ENCODE assay signal across 8 cellular contexts in genomic region chr16:4330277-4330882, GRCh38. TPM values are rescaled to one million over a fixed set of nuclear protein-coding genes. Genes with fewer than 3 reads are reported as not detected.
DNase-seq lines count a peak whose midpoint lies in the region; ATAC-seq and TF ChIP-seq lines count a peak whose summit lies in the region.

No MANE protein-coding gene starts in this region.

- ATAC-seq in upper lobe of left lung (ENCODE audit: low FRiP score in 2 of 2) (peak; percentile 79 to 87), HG02763 (IDR thresholded peaks at IDR 0.05; ENCODE audit: unreplicated experiment) (no peak)

- H3K27me3 ChIP-seq in upper lobe of left lung: no peaks in the 10 kb centered on the region

- H3K4me3 ChIP-seq in HFF-Myc (replicated peaks; ENCODE audit: low read depth, low read length) (no peak overlapping the region), foreskin fibroblast (ENCODE audit: low read depth in 1 of 2, low read length in 2 of 2) (no peak overlapping the region), upper lobe of left lung (no peak overlapping the region)

- in situ Hi-C loops in SK-MEL-5 (cut with HindIII; ENCODE audit: low pct_unique_long_range_greater_than_20kb, low sequenced_read_pairs): no loop called here

- H3K4me1 ChIP-seq in upper lobe of left lung: peaks cover 50 to 55% (median 52%) of the 10 kb centered on the region in 4 donors

- WGBS in upper lobe of left lung, 2 donors: 26 to 45% methylated on average over 5 to 15 of the region's 15 CpGs

- no peak for TF ChIP-seq EP300 in upper lobe of left lung (IDR thresholded peaks at IDR 0.05)

- no peak for TF ChIP-seq POLR2A in upper lobe of left lung (IDR thresholded peaks at IDR 0.05)

- no peaks in the 10 kb centered on the region for H3K9me3 ChIP-seq in upper lobe of left lung

- H3K27ac ChIP-seq in upper lobe of left lung: peak overlapping the region; percentile 75 to 96 (median 90)

- DNase-seq in COR-L47 (lab: John Stamatoyannopoulos, UW) (peak; percentile 54), HFF-Myc (ENCODE audit: extremely low read depth, low read depth) (no peak), SK-MEL-5 (ENCODE audit: low read depth, low spot score) (peak; percentile 69), foreskin fibroblast (peak; percentile 65 to 90), occipital lobe (lab: John Stamatoyannopoulos, UW) (peak; percentile 29), upper lobe of left lung (peak; percentile 83 to 95)
- peak; percentile 62 for DNase-seq in activated gamma-delta T cell treated with anti-CD3 and anti-CD28 coated beads, Interleukin-2, amount 50 U/mL, for 16 hours (ENCODE audit: low read depth)

- peaks cover 0 to 30% (median 18%) of the 10 kb centered on the region in 4 donors for H3K36me3 ChIP-seq in upper lobe of left lung

- TF ChIP-seq CTCF in HFF-Myc (IDR thresholded peaks at IDR 0.05; ENCODE audit: low read depth, low read length, missing control alignments): peak; percentile 95
- peak; percentile 98 for TF ChIP-seq CTCF in foreskin fibroblast (IDR thresholded peaks at IDR 0.05; ENCODE audit: low read depth, low read length)
- peak; percentile 87 to 98 (median 92) for TF ChIP-seq CTCF in upper lobe of left lung (IDR thresholded peaks at IDR 0.05)

RNA-seq across cellular contexts. Expression of gene GLIS2, which starts 14.5 kb away (rescaled TPM):
- total RNA-seq in SK-MEL-5 (2014; rRNA removed; shearing (Covaris generic)): 0.18 TPM in 1 of 2 replicates, not detected in the other
- 2.4 and 2.8 TPM in 2 replicates for polyA plus RNA-seq in SK-MEL-5 (2015; cell fraction: cytosol; rRNA removed)
- 0.53 and 1.2 TPM in 2 replicates for polyA plus RNA-seq in SK-MEL-5 (2015; cell fraction: nucleus; rRNA removed)
- total RNA-seq in occipital lobe (5.1 TPM), upper lobe of left lung (10 to 100 TPM; 10.5 to 35.2 (median 22.6) TPM)

RNA-seq across cellular contexts. Expression of gene PAM16, which starts 20.7 kb away (rescaled TPM):
- 49.8 and 57.1 TPM in 2 replicates for total RNA-seq in SK-MEL-5 (2014; rRNA removed; shearing (Covaris generic))
- polyA plus RNA-seq in SK-MEL-5 (2015; cell fraction: cytosol; rRNA removed): 72.0 and 86.5 TPM in 2 replicates
- polyA plus RNA-seq in SK-MEL-5 (2015; cell fraction: nucleus; rRNA removed): 15.1 and 26.4 TPM in 2 replicates
- 21.2 TPM for total RNA-seq in occipital lobe
- 10 to 100 TPM; 45.5 to 71.8 (median 62.6) TPM for total RNA-seq in upper lobe of left lung

RNA-seq across cellular contexts. Expression of gene VASN, which starts 41.3 kb away (rescaled TPM):
- 0.03 and 0.35 TPM in 2 replicates for total RNA-seq in SK-MEL-5 (2014; rRNA removed; shearing (Covaris generic))
- polyA plus RNA-seq in SK-MEL-5 (2015; cell fraction: cytosol; rRNA removed): 0.62 and 0.77 TPM in 2 replicates
- polyA plus RNA-seq in SK-MEL-5 (2015; cell fraction: nucleus; rRNA removed): not detected in 2 replicates
- total RNA-seq in occipital lobe: 2.5 TPM
- total RNA-seq in upper lobe of left lung: 10 to 100 TPM; 11.4 to 40.6 (median 30.2) TPM

RNA-seq across cellular contexts. Expression of gene TFAP4, which starts 57.6 kb away (rescaled TPM):
- total RNA-seq in SK-MEL-5 (2014; rRNA removed; shearing (Covaris generic)): 14.8 and 20.5 TPM in 2 replicates
- 17.7 and 19.2 TPM in 2 replicates for polyA plus RNA-seq in SK-MEL-5 (2015; cell fraction: cytosol; rRNA removed)
- polyA plus RNA-seq in SK-MEL-5 (2015; cell fraction: nucleus; rRNA removed): 26.3 and 36.2 TPM in 2 replicates
- 13.7 TPM for total RNA-seq in occipital lobe
- total RNA-seq in upper lobe of left lung: 10 to 100 TPM in 3 of 6 donors, 1 to 10 TPM in 3; 3.7 to 24.1 (median 8.9) TPM
